ENCODE assay signal across 1 cellular context in the genomic region with DNA sequence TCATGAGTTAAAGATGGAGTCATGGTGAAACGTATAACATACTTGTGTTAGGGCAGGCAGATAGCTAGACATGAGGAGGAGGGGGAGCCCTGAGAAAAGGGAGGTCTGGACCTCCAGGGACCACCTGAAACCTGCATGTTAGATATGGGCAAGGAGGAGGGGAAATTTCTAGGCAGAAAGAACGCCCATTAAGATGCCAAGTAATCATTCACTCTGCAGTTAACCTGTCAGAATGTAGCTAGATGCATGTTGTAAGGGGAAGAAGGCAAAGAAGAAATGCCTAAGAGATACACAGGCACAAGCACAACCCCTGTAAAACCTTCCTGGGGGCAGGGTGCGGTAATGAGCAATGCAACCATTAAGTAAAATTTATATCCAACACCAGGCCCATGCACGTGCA.
TF ChIP-seq lines count a peak whose summit lies in the region.

No MANE protein-coding gene starts in this region.

TF ChIP-seq in GM23338, 12 proteins besides CTCF, POLR2A, EP300 and RAD21 (continued from another document):
- TF ChIP-seq ZNF462 (CRISPR knock-in tag; IDR thresholded peaks at IDR 0.05), result no peak
- TF ChIP-seq, protein P1, sequence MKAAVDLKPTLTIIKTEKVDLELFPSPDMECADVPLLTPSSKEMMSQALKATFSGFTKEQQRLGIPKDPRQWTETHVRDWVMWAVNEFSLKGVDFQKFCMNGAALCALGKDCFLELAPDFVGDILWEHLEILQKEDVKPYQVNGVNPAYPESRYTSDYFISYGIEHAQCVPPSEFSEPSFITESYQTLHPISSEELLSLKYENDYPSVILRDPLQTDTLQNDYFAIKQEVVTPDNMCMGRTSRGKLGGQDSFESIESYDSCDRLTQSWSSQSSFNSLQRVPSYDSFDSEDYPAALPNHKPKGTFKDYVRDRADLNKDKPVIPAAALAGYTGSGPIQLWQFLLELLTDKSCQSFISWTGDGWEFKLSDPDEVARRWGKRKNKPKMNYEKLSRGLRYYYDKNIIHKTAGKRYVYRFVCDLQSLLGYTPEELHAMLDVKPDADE (IDR thresholded peaks at IDR 0.05), result no peak
- no peak for TF ChIP-seq STAT1 (IDR thresholded peaks at IDR 0.05; ENCODE audit: unreplicated experiment)
